32 cellular contexts compared by ENCODE assay signal in the genomic region with DNA sequence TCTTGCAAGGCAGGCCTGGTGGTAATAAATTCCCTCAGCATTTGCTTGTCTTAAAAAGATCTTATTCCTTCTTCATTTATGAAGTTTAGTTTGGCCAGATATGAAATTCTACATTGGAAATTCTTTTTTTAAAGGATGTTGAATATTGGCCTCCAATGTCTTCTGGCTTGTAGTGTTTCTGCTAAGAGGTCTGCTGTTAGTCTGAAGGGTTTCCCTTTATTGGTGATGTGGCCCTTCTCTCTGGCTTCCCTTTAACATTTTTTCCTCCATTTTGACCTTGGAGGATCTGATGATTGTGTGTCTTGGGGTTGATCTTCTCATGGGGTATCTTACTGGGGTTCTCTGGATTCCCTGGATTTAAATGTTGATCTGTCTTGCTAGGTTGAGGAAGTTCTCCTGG. TPM values are rescaled to one million over a fixed set of nuclear protein-coding genes. Genes with fewer than 3 reads are reported as not detected.
A peak's percentile ranks its signal among the peaks of the same experiment; 100 is the strongest.
DNase-seq lines count a peak whose midpoint lies in the region; ATAC-seq and TF ChIP-seq lines count a peak whose summit lies in the region.
"Had no signal": no experiment of that assay in that cellular context is flagged by ENCODE, and none has a peak within 500 bp of the region (broad histone marks: within the 10 kb centered on the region; RNA-seq: fewer than 3 reads in every experiment).

No MANE protein-coding gene starts in this region.

- no peak for ATAC-seq in WTC11
- ATAC-seq: A549; CD8-positive, alpha-beta T cell had no signal

- H3K36me3 Mint-ChIP-seq in WTC11 (peaks cover 37% of the 10 kb centered on the region), chondrocyte (ENCODE audit: low read depth) (peaks cover 14% of the 10 kb centered on the region)
- H3K36me3 Mint-ChIP-seq: CD14-positive monocyte; CD4-positive, alpha-beta memory T cell; CD4-positive, CD25-positive, alpha-beta regulatory T cell; CD8-positive, alpha-beta memory T cell; CD8-positive, alpha-beta T cell had no signal

- DNase-seq in WTC11 (ENCODE audit: low spot score) (no peak), chondrocyte (ENCODE audit: low spot score) (no peak), D341Med (ENCODE audit: low spot score) (no peak)
- DNase-seq: 8988T; ACHN; AML-193; BE2C; C1 segment of cervical spinal cord; Caco-2; Calu3; CD4-positive, alpha-beta memory T cell; CD4-positive, alpha-beta T cell; CD4-positive, CD25-positive, alpha-beta regulatory T cell; CD8-positive, alpha-beta memory T cell; CD8-positive, alpha-beta T cell; COR-L47; DMS 273 treated with DMSO at 0.1 percent for 48 hours; DMS153; DMS53; DMS79; DMS79 treated with DMSO at 0.1 percent for 48 hours; DND-41; EL had no signal

- H3K9me3 Mint-ChIP-seq in WTC11, result peaks cover 51% of the 10 kb centered on the region
- peaks cover 32% of the 10 kb centered on the region for H3K9me3 Mint-ChIP-seq in chondrocyte (ENCODE audit: low read depth)

- POLR2A ChIA-PET in HEK293 (lab: Yijun Ruan, JAX), result no interaction called here
- POLR2A ChIA-PET in WTC11 (lab: Charles Lee), result no interaction called here

- CTCF ChIA-PET in HEK293 (lab: Yijun Ruan, JAX) (no interaction called here), WTC11 (lab: Charles Lee) (no interaction called here)

- H3K4me3 Mint-ChIP-seq in WTC11 (no peak overlapping the region), chondrocyte (ENCODE audit: unreplicated experiment) (no peak overlapping the region)
- H3K4me3 Mint-ChIP-seq: B cell; CD14-positive monocyte; CD4-positive, alpha-beta memory T cell; CD4-positive, alpha-beta T cell; CD4-positive, CD25-positive, alpha-beta regulatory T cell; CD8-positive, alpha-beta memory T cell; CD8-positive, alpha-beta T cell had no signal

- H3K27ac Mint-ChIP-seq in WTC11 (no peak overlapping the region), chondrocyte (ENCODE audit: unreplicated experiment) (no peak overlapping the region)
- H3K27ac Mint-ChIP-seq: B cell; CD14-positive monocyte; CD4-positive, alpha-beta T cell; CD4-positive, CD25-positive, alpha-beta regulatory T cell; CD8-positive, alpha-beta memory T cell; CD8-positive, alpha-beta T cell had no signal

- TF ChIP-seq CTCF in HEK293 (tag by site-specific recombination; IDR thresholded peaks at IDR 0.05), result no peak
- no peak for TF ChIP-seq CTCF in WTC11 (IDR thresholded peaks at IDR 0.05)
- TF ChIP-seq CTCF in chondrocyte (IDR thresholded peaks at IDR 0.05), result no peak

- peaks cover 19% of the 10 kb centered on the region for H3K4me1 Mint-ChIP-seq in WTC11
- H3K4me1 Mint-ChIP-seq in chondrocyte (ENCODE audit: low read depth), result peaks cover 2% of the 10 kb centered on the region
- H3K4me1 Mint-ChIP-seq: B cell; CD14-positive monocyte; CD4-positive, alpha-beta memory T cell; CD4-positive, CD25-positive, alpha-beta regulatory T cell; CD8-positive, alpha-beta memory T cell had no signal

- H3K9me3 ChIP-seq in HEK293 (ENCODE audit: control insufficient read depth, insufficient read depth, low read depth, low read length), result no peaks in the 10 kb centered on the region; the same call in 1 of the 2 replicates
- H3K9me3 ChIP-seq: A549, BE2C, Caco-2 had no signal

- H3K36me3 ChIP-seq in HEK293 (ENCODE audit: control insufficient read depth in 2 of 2, insufficient read depth in 1 of 2, low read length in 2 of 2), result no peaks in the 10 kb centered on the region
- H3K36me3 ChIP-seq: BE2C; BLaER1; BLaER1 treated with 17β-estradiol and CSF1 and Interleukin-3, amounts not matched to agents 10 nM and 100 nM had no signal

- no peaks in the 10 kb centered on the region for H3K4me1 ChIP-seq in HEK293 (ENCODE audit: control insufficient read depth, insufficient read depth, low read length)
- H3K4me1 ChIP-seq: A549; BE2C; BLaER1; BLaER1 treated with 17β-estradiol and CSF1 and Interleukin-3, amounts not matched to agents 10 nM and 100 nM; Caco-2 had no signal

- no peaks in the 10 kb centered on the region; the same call in 1 of the 2 replicates for H3K27me3 Mint-ChIP-seq in WTC11 (ENCODE audit: low read depth)
- no peaks in the 10 kb centered on the region for H3K27me3 Mint-ChIP-seq in chondrocyte (ENCODE audit: low read depth)
- H3K27me3 Mint-ChIP-seq: CD4-positive, alpha-beta memory T cell; CD4-positive, alpha-beta T cell; CD4-positive, CD25-positive, alpha-beta regulatory T cell; CD8-positive, alpha-beta memory T cell had no signal

- H3K4me3 ChIP-seq in HEK293 (ENCODE audit: low read depth, low read length), result no peak overlapping the region
- H3K4me3 ChIP-seq: A549; BLaER1; BLaER1 treated with 17β-estradiol and CSF1 and Interleukin-3, amounts not matched to agents 10 nM and 100 nM had no signal

- no peak overlapping the region for H3K27ac ChIP-seq in HEK293 (ENCODE audit: extremely low read depth, low read depth, low read length)
- H3K27ac ChIP-seq: 22Rv1; A549; BLaER1; BLaER1 treated with 17β-estradiol and CSF1 and Interleukin-3, amounts not matched to agents 10 nM and 100 nM; C4-2B had no signal

TF ChIP-seq in HEK293, 187 proteins besides CTCF, POLR2A, EP300 and RAD21:
- TF ChIP-seq SETDB1 (IDR thresholded peaks at IDR 0.05; ENCODE audit: insufficient read length, low read length) (peak; percentile 30), ZNF544 (tag by site-specific recombination; IDR thresholded peaks at IDR 0.05) (no peak)
TF ChIP-seq in HEK293: peak in this region for 1.

TF ChIP-seq in WTC11, 78 proteins besides CTCF, POLR2A, EP300 and RAD21:
- TF ChIP-seq ZNF317 (CRISPR knock-in tag; IDR thresholded peaks at IDR 0.05; ENCODE audit: borderline replicate concordance, low read depth), result peak; percentile 93
- TF ChIP-seq, protein P1, sequence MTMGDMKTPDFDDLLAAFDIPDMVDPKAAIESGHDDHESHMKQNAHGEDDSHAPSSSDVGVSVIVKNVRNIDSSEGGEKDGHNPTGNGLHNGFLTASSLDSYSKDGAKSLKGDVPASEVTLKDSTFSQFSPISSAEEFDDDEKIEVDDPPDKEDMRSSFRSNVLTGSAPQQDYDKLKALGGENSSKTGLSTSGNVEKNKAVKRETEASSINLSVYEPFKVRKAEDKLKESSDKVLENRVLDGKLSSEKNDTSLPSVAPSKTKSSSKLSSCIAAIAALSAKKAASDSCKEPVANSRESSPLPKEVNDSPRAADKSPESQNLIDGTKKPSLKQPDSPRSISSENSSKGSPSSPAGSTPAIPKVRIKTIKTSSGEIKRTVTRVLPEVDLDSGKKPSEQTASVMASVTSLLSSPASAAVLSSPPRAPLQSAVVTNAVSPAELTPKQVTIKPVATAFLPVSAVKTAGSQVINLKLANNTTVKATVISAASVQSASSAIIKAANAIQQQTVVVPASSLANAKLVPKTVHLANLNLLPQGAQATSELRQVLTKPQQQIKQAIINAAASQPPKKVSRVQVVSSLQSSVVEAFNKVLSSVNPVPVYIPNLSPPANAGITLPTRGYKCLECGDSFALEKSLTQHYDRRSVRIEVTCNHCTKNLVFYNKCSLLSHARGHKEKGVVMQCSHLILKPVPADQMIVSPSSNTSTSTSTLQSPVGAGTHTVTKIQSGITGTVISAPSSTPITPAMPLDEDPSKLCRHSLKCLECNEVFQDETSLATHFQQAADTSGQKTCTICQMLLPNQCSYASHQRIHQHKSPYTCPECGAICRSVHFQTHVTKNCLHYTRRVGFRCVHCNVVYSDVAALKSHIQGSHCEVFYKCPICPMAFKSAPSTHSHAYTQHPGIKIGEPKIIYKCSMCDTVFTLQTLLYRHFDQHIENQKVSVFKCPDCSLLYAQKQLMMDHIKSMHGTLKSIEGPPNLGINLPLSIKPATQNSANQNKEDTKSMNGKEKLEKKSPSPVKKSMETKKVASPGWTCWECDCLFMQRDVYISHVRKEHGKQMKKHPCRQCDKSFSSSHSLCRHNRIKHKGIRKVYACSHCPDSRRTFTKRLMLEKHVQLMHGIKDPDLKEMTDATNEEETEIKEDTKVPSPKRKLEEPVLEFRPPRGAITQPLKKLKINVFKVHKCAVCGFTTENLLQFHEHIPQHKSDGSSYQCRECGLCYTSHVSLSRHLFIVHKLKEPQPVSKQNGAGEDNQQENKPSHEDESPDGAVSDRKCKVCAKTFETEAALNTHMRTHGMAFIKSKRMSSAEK (CRISPR knock-in tag; IDR thresholded peaks at IDR 0.05; ENCODE audit: borderline replicate concordance), result no peak
TF ChIP-seq in WTC11: peak in this region for 1.

RNA-seq across cellular contexts. Expression of gene PRR16, which starts 33.5 kb away (rescaled TPM):
- total RNA-seq in WTC11 (2021) (0.23 to 0.53 TPM (median 0.42 TPM) in 3 replicates), chondrocyte (10.7 to 38.1 TPM (median 10.7 TPM) in 3 replicates)
- total RNA-seq: A673; B cell; Caco-2; CD4-positive, alpha-beta memory T cell; CD4-positive, alpha-beta T cell; CD4-positive, CD25-positive, alpha-beta regulatory T cell; CD8-positive, alpha-beta memory T cell; CD8-positive, alpha-beta T cell had no signal
